ENCODE assay signal across 2 cellular contexts in the genomic region with DNA sequence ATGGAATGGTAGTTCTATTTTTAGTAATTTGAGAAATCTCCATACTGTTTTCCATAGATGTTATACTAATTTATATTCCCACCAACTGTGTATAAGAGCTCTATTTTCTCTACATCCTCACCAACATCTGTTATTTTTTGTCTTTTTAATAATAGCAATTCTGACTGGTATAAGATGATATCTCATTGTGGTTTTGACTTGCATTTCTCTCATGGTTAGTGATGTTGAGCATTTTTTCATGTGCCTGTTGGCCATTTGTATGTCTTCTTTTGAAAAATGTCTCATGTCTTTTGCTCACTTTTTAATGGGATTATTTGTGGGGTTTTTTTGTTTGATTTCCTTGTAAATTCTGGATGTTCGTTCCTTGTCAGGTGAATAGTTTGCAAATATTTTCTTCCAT.
TF ChIP-seq lines count a peak whose summit lies in the region.

No MANE protein-coding gene starts in this region.

TF ChIP-seq in SK-N-SH, 30 proteins besides CTCF, POLR2A, EP300 and RAD21 (continued from another document):
- TF ChIP-seq YY1 (IDR thresholded peaks at IDR 0.05; ENCODE audit: low read depth) = no peak

TF ChIP-seq in SK-N-SH treated with all-trans-retinoic acid at 6 μM for 48 hours, 23 proteins besides CTCF, POLR2A, EP300 and RAD21:
- TF ChIP-seq, protein P1, sequence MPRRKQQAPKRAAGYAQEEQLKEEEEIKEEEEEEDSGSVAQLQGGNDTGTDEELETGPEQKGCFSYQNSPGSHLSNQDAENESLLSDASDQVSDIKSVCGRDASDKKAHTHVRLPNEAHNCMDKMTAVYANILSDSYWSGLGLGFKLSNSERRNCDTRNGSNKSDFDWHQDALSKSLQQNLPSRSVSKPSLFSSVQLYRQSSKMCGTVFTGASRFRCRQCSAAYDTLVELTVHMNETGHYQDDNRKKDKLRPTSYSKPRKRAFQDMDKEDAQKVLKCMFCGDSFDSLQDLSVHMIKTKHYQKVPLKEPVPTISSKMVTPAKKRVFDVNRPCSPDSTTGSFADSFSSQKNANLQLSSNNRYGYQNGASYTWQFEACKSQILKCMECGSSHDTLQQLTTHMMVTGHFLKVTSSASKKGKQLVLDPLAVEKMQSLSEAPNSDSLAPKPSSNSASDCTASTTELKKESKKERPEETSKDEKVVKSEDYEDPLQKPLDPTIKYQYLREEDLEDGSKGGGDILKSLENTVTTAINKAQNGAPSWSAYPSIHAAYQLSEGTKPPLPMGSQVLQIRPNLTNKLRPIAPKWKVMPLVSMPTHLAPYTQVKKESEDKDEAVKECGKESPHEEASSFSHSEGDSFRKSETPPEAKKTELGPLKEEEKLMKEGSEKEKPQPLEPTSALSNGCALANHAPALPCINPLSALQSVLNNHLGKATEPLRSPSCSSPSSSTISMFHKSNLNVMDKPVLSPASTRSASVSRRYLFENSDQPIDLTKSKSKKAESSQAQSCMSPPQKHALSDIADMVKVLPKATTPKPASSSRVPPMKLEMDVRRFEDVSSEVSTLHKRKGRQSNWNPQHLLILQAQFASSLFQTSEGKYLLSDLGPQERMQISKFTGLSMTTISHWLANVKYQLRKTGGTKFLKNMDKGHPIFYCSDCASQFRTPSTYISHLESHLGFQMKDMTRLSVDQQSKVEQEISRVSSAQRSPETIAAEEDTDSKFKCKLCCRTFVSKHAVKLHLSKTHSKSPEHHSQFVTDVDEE (CRISPR knock-in tag; IDR thresholded peaks at IDR 0.05) = no peak
- no peak for TF ChIP-seq ARNTL (CRISPR knock-in tag; IDR thresholded peaks at IDR 0.05; ENCODE audit: borderline replicate concordance, low read depth)
- no peak for TF ChIP-seq ZFP30 (CRISPR knock-in tag; IDR thresholded peaks at IDR 0.05)
- no peak for TF ChIP-seq OSR1 (CRISPR knock-in tag; IDR thresholded peaks at IDR 0.05)
- TF ChIP-seq ZC3H10 (CRISPR knock-in tag; IDR thresholded peaks at IDR 0.05) = no peak
- no peak for TF ChIP-seq GLIS3 (CRISPR knock-in tag; IDR thresholded peaks at IDR 0.05)
- TF ChIP-seq RARB (CRISPR knock-in tag; IDR thresholded peaks at IDR 0.05) = no peak
- TF ChIP-seq ESRRG (CRISPR knock-in tag; IDR thresholded peaks at IDR 0.05) = no peak
- TF ChIP-seq, protein P2, sequence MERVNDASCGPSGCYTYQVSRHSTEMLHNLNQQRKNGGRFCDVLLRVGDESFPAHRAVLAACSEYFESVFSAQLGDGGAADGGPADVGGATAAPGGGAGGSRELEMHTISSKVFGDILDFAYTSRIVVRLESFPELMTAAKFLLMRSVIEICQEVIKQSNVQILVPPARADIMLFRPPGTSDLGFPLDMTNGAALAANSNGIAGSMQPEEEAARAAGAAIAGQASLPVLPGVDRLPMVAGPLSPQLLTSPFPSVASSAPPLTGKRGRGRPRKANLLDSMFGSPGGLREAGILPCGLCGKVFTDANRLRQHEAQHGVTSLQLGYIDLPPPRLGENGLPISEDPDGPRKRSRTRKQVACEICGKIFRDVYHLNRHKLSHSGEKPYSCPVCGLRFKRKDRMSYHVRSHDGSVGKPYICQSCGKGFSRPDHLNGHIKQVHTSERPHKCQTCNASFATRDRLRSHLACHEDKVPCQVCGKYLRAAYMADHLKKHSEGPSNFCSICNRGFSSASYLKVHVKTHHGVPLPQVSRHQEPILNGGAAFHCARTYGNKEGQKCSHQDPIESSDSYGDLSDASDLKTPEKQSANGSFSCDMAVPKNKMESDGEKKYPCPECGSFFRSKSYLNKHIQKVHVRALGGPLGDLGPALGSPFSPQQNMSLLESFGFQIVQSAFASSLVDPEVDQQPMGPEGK (CRISPR knock-in tag; IDR thresholded peaks at IDR 0.05; ENCODE audit: borderline replicate concordance) = no peak
- TF ChIP-seq CSDC2 (CRISPR knock-in tag; IDR thresholded peaks at IDR 0.05) = no peak
- TF ChIP-seq BACH2 (CRISPR knock-in tag; IDR thresholded peaks at IDR 0.05; ENCODE audit: borderline replicate concordance) = no peak
- no peak for TF ChIP-seq TOX (CRISPR knock-in tag; IDR thresholded peaks at IDR 0.05; ENCODE audit: borderline replicate concordance)
- no peak for TF ChIP-seq PPARA (CRISPR knock-in tag; IDR thresholded peaks at IDR 0.05; ENCODE audit: borderline replicate concordance)
- TF ChIP-seq ZFP3 (CRISPR knock-in tag; IDR thresholded peaks at IDR 0.05) = no peak
- no peak for TF ChIP-seq ZNF70 (CRISPR knock-in tag; IDR thresholded peaks at IDR 0.05)
- no peak for TF ChIP-seq ISL1 (CRISPR knock-in tag; IDR thresholded peaks at IDR 0.05)
- TF ChIP-seq, protein P3, sequence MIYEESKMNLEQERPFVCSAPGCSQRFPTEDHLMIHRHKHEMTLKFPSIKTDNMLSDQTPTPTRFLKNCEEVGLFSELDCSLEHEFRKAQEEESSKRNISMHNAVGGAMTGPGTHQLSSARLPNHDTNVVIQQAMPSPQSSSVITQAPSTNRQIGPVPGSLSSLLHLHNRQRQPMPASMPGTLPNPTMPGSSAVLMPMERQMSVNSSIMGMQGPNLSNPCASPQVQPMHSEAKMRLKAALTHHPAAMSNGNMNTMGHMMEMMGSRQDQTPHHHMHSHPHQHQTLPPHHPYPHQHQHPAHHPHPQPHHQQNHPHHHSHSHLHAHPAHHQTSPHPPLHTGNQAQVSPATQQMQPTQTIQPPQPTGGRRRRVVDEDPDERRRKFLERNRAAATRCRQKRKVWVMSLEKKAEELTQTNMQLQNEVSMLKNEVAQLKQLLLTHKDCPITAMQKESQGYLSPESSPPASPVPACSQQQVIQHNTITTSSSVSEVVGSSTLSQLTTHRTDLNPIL (CRISPR knock-in tag; IDR thresholded peaks at IDR 0.05; ENCODE audit: low read depth) = no peak
